In the genomic region with DNA sequence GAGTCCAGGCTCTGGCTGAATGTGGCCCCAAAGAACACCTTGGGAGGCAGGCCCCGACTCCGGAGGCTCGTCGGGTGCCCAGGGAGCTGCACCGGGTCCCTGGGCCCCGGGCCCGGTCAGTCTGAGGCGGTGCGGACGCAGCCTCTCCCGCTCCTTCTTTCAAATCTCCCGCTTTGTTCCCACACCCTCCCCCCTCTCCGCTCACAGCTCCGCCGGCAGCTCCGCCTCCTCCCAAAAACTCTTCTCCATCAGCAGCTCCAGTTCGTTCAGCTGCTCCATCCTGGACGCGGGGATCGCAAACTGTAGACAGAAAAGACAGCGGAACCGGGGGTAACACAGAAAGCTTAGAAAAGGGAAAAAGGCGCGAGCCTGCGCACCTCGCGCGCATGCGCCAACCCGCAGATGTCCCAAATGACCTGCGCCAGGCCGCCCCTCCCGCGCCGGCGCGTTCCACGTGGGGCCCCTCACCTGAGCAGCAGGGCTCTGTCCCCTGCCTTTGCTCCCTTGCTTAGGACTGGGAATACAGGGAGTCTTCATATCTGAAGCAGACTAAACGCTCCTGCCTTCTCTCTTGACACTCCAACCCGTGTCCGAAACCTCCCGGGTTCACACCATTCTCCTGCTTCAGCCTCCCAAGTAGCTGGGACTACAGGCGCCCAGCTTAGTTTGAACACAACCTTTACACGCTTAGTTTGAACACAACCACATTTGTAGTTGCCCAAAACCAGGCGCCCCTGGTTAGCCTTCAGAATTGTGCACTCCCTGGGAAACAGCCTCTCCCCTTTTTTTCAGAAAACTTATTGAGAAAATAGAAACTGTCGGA, we compare ENCODE assay signal across 1 cellular context.
TF ChIP-seq lines count a peak whose summit lies in the region.

A gene with protein sequence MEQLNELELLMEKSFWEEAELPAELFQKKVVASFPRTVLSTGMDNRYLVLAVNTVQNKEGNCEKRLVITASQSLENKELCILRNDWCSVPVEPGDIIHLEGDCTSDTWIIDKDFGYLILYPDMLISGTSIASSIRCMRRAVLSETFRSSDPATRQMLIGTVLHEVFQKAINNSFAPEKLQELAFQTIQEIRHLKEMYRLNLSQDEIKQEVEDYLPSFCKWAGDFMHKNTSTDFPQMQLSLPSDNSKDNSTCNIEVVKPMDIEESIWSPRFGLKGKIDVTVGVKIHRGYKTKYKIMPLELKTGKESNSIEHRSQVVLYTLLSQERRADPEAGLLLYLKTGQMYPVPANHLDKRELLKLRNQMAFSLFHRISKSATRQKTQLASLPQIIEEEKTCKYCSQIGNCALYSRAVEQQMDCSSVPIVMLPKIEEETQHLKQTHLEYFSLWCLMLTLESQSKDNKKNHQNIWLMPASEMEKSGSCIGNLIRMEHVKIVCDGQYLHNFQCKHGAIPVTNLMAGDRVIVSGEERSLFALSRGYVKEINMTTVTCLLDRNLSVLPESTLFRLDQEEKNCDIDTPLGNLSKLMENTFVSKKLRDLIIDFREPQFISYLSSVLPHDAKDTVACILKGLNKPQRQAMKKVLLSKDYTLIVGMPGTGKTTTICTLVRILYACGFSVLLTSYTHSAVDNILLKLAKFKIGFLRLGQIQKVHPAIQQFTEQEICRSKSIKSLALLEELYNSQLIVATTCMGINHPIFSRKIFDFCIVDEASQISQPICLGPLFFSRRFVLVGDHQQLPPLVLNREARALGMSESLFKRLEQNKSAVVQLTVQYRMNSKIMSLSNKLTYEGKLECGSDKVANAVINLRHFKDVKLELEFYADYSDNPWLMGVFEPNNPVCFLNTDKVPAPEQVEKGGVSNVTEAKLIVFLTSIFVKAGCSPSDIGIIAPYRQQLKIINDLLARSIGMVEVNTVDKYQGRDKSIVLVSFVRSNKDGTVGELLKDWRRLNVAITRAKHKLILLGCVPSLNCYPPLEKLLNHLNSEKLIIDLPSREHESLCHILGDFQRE (minus strand): TSS at position 388 of the 823 bp plus-strand sequence. CDS start 109 bp downstream, at position 279.

TF ChIP-seq in GM12878, 131 proteins besides CTCF, POLR2A, EP300 and RAD21 (continued from another document and continues in another):
- no peak for TF ChIP-seq SUZ12 (IDR thresholded peaks at IDR 0.05; ENCODE audit: unreplicated experiment)
- no peak for TF ChIP-seq LARP7 (IDR thresholded peaks at IDR 0.05)
- no peak for TF ChIP-seq NR2C2 (IDR thresholded peaks at IDR 0.05; ENCODE audit: borderline replicate concordance, control insufficient read depth, insufficient read length, low read depth)
- peak; percentile 99 for TF ChIP-seq RB1 (IDR thresholded peaks at IDR 0.05; ENCODE audit: borderline replicate concordance)
- TF ChIP-seq TARDBP (IDR thresholded peaks at IDR 0.05; ENCODE audit: borderline replicate concordance) = no peak
- TF ChIP-seq POU2F2 (IDR thresholded peaks at IDR 0.05; ENCODE audit: borderline replicate concordance, low read depth, low read length) = peak; percentile 33; the same call in 1 of the 3 replicates
- TF ChIP-seq EZH2 (IDR thresholded peaks at IDR 0.05; ENCODE audit: borderline replicate concordance, control insufficient read depth, low read depth, low read length) = no peak
- TF ChIP-seq ZNF622 (IDR thresholded peaks at IDR 0.05) = no peak
- no peak for TF ChIP-seq BCL11A (IDR thresholded peaks at IDR 0.05; ENCODE audit: low read depth, low read length)
- TF ChIP-seq ZNF687 (IDR thresholded peaks at IDR 0.05) = peak; percentile 83
- TF ChIP-seq IRF4 (IDR thresholded peaks at IDR 0.05; ENCODE audit: low read depth, low read length) = no peak
- no peak for TF ChIP-seq BRCA1 (IDR thresholded peaks at IDR 0.05; ENCODE audit: low read depth, low read length)
- no peak for TF ChIP-seq NFXL1 (IDR thresholded peaks at IDR 0.05; ENCODE audit: borderline replicate concordance)
- TF ChIP-seq, protein P1, sequence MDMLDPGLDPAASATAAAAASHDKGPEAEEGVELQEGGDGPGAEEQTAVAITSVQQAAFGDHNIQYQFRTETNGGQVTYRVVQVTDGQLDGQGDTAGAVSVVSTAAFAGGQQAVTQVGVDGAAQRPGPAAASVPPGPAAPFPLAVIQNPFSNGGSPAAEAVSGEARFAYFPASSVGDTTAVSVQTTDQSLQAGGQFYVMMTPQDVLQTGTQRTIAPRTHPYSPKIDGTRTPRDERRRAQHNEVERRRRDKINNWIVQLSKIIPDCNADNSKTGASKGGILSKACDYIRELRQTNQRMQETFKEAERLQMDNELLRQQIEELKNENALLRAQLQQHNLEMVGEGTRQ (IDR thresholded peaks at IDR 0.05; ENCODE audit: borderline replicate concordance, low read depth, low read length) = no peak
- TF ChIP-seq SREBF1 (IDR thresholded peaks at IDR 0.05; ENCODE audit: low read length) = no peak
- no peak for TF ChIP-seq E2F8 (IDR thresholded peaks at IDR 0.05; ENCODE audit: low read depth, partially characterized antibody)
- TF ChIP-seq SMC3 (IDR thresholded peaks at IDR 0.05; ENCODE audit: borderline replicate concordance, low read length) = no peak
- TF ChIP-seq KDM1A (IDR thresholded peaks at IDR 0.05; ENCODE audit: borderline replicate concordance) = no peak
- peak; percentile 99 for TF ChIP-seq SIN3A (IDR thresholded peaks at IDR 0.05; ENCODE audit: low read depth, low read length)
- peak; percentile 97 for TF ChIP-seq IKZF1 (conservative IDR thresholded peaks at IDR 0.05)
- no peak for TF ChIP-seq CHD1 (IDR thresholded peaks at IDR 0.05; ENCODE audit: low read depth, low read length)
- TF ChIP-seq NR2C1 (IDR thresholded peaks at IDR 0.05) = no peak
- TF ChIP-seq ZBED1 (IDR thresholded peaks at IDR 0.05; ENCODE audit: borderline replicate concordance) = no peak
- TF ChIP-seq DPF2 (IDR thresholded peaks at IDR 0.05) = no peak
- TF ChIP-seq, protein P2, sequence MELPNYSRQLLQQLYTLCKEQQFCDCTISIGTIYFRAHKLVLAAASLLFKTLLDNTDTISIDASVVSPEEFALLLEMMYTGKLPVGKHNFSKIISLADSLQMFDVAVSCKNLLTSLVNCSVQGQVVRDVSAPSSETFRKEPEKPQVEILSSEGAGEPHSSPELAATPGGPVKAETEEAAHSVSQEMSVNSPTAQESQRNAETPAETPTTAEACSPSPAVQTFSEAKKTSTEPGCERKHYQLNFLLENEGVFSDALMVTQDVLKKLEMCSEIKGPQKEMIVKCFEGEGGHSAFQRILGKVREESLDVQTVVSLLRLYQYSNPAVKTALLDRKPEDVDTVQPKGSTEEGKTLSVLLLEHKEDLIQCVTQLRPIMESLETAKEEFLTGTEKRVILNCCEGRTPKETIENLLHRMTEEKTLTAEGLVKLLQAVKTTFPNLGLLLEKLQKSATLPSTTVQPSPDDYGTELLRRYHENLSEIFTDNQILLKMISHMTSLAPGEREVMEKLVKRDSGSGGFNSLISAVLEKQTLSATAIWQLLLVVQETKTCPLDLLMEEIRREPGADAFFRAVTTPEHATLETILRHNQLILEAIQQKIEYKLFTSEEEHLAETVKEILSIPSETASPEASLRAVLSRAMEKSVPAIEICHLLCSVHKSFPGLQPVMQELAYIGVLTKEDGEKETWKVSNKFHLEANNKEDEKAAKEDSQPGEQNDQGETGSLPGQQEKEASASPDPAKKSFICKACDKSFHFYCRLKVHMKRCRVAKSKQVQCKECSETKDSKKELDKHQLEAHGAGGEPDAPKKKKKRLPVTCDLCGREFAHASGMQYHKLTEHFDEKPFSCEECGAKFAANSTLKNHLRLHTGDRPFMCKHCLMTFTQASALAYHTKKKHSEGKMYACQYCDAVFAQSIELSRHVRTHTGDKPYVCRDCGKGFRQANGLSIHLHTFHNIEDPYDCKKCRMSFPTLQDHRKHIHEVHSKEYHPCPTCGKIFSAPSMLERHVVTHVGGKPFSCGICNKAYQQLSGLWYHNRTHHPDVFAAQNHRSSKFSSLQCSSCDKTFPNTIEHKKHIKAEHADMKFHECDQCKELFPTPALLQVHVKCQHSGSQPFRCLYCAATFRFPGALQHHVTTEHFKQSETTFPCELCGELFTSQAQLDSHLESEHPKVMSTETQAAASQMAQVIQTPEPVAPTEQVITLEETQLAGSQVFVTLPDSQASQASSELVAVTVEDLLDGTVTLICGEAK (IDR thresholded peaks at IDR 0.05; ENCODE audit: borderline replicate concordance) = no peak
- no peak for TF ChIP-seq REST (IDR thresholded peaks at IDR 0.05; ENCODE audit: low read depth, low read length)
- TF ChIP-seq PKNOX1 (IDR thresholded peaks at IDR 0.05) = no peak
- TF ChIP-seq ZNF207 (IDR thresholded peaks at IDR 0.05; ENCODE audit: borderline replicate concordance) = peak; percentile 32; the same call in 1 of the 2 replicates
- TF ChIP-seq, protein P3, sequence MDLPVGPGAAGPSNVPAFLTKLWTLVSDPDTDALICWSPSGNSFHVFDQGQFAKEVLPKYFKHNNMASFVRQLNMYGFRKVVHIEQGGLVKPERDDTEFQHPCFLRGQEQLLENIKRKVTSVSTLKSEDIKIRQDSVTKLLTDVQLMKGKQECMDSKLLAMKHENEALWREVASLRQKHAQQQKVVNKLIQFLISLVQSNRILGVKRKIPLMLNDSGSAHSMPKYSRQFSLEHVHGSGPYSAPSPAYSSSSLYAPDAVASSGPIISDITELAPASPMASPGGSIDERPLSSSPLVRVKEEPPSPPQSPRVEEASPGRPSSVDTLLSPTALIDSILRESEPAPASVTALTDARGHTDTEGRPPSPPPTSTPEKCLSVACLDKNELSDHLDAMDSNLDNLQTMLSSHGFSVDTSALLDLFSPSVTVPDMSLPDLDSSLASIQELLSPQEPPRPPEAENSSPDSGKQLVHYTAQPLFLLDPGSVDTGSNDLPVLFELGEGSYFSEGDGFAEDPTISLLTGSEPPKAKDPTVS (IDR thresholded peaks at IDR 0.05; ENCODE audit: low read depth, low read length) = no peak
- TF ChIP-seq MXI1 (IDR thresholded peaks at IDR 0.05; ENCODE audit: low read depth, low read length) = peak; percentile 80
